Comparison of ENCODE assay signal across 1 cellular context in the genomic region with DNA sequence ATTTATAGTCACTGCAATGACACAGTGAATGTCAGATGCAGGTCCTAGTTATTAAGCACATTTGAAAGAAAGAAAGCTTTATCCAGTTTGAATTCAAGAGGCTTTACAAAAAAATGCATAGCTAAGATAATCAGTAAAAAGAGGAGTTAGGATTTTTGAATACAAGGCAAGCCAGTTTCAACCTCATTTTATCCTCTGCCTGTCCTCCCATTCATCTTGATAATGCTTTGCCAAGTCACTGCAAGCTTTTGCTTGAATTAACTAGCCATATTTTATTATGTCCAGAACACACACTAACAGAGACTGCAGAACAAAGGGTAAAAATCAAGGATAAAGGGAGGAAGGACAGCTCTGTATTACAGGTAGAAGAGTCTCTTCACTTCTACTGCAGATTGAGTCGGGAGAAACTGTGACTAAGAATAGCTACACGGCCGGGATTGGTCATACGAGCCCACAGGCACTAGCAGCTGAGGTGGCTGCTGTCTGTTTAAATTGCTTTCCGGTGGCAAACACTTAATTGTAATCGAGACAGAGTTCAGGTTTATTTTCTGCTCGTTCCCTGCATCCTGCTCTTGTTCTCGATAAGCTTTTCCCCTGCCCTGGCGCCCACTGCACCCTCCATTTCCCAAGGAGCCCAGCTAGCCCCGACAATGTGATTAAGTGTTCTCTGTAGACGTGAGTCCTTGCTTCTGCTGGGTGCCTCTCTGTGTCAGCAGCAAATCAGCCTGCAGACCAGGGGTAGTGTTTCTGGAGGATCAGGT.
TF ChIP-seq lines count a peak whose summit lies in the region.

No MANE protein-coding gene starts in this region.

TF ChIP-seq in HepG2, 621 proteins besides CTCF, POLR2A, EP300 and RAD21 (continued from another document and continues in another):
- TF ChIP-seq ARID4A (CRISPR knock-in tag; IDR thresholded peaks at IDR 0.05; ENCODE audit: borderline replicate concordance) (no peak), ZNF784 (CRISPR knock-in tag; IDR thresholded peaks at IDR 0.05; ENCODE audit: borderline replicate concordance) (no peak), ASH2L (IDR thresholded peaks at IDR 0.05; ENCODE audit: insufficient read length, low read depth, low read length) (peak; percentile 36), MTA3 (CRISPR knock-in tag; IDR thresholded peaks at IDR 0.05) (no peak), MEIS2 (CRISPR knock-in tag; IDR thresholded peaks at IDR 0.05) (no peak), NFIB (CRISPR knock-in tag; IDR thresholded peaks at IDR 0.05; ENCODE audit: borderline replicate concordance) (no peak), ZNF280B (CRISPR knock-in tag; IDR thresholded peaks at IDR 0.05; ENCODE audit: borderline replicate concordance) (no peak), ZNF746 (CRISPR knock-in tag; IDR thresholded peaks at IDR 0.05) (no peak), JUNB (CRISPR knock-in tag; IDR thresholded peaks at IDR 0.05; ENCODE audit: borderline replicate concordance) (no peak), TFE3 (CRISPR knock-in tag; IDR thresholded peaks at IDR 0.05) (no peak), ELF3 (CRISPR knock-in tag; IDR thresholded peaks at IDR 0.05) (no peak), ATM (IDR thresholded peaks at IDR 0.05; ENCODE audit: borderline replicate concordance) (no peak), ZBTB1 (CRISPR knock-in tag; IDR thresholded peaks at IDR 0.05; ENCODE audit: borderline replicate concordance) (no peak), FOXP4 (CRISPR knock-in tag; IDR thresholded peaks at IDR 0.05) (no peak), NFE2 (CRISPR knock-in tag; IDR thresholded peaks at IDR 0.05) (no peak), REST (IDR thresholded peaks at IDR 0.05; ENCODE audit: borderline replicate concordance in 1 of 2, low read depth in 1 of 2, low read length in 2 of 2) (no peak), NONO (IDR thresholded peaks at IDR 0.05) (no peak), NONO (CRISPR knock-in tag; conservative IDR thresholded peaks at IDR 0.05) (no peak), ZSCAN31 (CRISPR knock-in tag; IDR thresholded peaks at IDR 0.05; ENCODE audit: low read depth) (0 out of 2 replicates have a peak, but pooled peaks have one; percentile 17), ZBTB3 (CRISPR knock-in tag; IDR thresholded peaks at IDR 0.05; ENCODE audit: borderline replicate concordance, low read depth) (no peak), SRY (CRISPR knock-in tag; IDR thresholded peaks at IDR 0.05) (no peak), ZNF296 (CRISPR knock-in tag; conservative IDR thresholded peaks at IDR 0.05) (no peak), U2AF1 (optimal IDR thresholded peaks at IDR 0.05; ENCODE audit: low read depth, low read length) (no peak), ZNF160 (CRISPR knock-in tag; IDR thresholded peaks at IDR 0.05) (0 out of 2 replicates have a peak, but pooled peaks have one; percentile 34), ZNF256 (CRISPR knock-in tag; conservative IDR thresholded peaks at IDR 0.05) (no peak), ZNF382 (CRISPR knock-in tag; IDR thresholded peaks at IDR 0.05; ENCODE audit: borderline replicate concordance) (no peak), HOXA9 (CRISPR knock-in tag; IDR thresholded peaks at IDR 0.05; ENCODE audit: borderline replicate concordance) (no peak), TSC22D2 (CRISPR knock-in tag; IDR thresholded peaks at IDR 0.05; ENCODE audit: borderline replicate concordance) (no peak), MED13 (CRISPR knock-in tag; IDR thresholded peaks at IDR 0.05) (no peak), SAP130 (CRISPR knock-in tag; IDR thresholded peaks at IDR 0.05; ENCODE audit: low read depth) (peak; percentile 39; the same call in 1 of the 2 replicates)
- TF ChIP-seq, protein P1, sequence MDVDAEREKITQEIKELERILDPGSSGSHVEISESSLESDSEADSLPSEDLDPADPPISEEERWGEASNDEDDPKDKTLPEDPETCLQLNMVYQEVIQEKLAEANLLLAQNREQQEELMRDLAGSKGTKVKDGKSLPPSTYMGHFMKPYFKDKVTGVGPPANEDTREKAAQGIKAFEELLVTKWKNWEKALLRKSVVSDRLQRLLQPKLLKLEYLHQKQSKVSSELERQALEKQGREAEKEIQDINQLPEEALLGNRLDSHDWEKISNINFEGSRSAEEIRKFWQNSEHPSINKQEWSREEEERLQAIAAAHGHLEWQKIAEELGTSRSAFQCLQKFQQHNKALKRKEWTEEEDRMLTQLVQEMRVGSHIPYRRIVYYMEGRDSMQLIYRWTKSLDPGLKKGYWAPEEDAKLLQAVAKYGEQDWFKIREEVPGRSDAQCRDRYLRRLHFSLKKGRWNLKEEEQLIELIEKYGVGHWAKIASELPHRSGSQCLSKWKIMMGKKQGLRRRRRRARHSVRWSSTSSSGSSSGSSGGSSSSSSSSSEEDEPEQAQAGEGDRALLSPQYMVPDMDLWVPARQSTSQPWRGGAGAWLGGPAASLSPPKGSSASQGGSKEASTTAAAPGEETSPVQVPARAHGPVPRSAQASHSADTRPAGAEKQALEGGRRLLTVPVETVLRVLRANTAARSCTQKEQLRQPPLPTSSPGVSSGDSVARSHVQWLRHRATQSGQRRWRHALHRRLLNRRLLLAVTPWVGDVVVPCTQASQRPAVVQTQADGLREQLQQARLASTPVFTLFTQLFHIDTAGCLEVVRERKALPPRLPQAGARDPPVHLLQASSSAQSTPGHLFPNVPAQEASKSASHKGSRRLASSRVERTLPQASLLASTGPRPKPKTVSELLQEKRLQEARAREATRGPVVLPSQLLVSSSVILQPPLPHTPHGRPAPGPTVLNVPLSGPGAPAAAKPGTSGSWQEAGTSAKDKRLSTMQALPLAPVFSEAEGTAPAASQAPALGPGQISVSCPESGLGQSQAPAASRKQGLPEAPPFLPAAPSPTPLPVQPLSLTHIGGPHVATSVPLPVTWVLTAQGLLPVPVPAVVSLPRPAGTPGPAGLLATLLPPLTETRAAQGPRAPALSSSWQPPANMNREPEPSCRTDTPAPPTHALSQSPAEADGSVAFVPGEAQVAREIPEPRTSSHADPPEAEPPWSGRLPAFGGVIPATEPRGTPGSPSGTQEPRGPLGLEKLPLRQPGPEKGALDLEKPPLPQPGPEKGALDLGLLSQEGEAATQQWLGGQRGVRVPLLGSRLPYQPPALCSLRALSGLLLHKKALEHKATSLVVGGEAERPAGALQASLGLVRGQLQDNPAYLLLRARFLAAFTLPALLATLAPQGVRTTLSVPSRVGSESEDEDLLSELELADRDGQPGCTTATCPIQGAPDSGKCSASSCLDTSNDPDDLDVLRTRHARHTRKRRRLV (CRISPR knock-in tag; IDR thresholded peaks at IDR 0.05) = no peak
- TF ChIP-seq, protein P2, sequence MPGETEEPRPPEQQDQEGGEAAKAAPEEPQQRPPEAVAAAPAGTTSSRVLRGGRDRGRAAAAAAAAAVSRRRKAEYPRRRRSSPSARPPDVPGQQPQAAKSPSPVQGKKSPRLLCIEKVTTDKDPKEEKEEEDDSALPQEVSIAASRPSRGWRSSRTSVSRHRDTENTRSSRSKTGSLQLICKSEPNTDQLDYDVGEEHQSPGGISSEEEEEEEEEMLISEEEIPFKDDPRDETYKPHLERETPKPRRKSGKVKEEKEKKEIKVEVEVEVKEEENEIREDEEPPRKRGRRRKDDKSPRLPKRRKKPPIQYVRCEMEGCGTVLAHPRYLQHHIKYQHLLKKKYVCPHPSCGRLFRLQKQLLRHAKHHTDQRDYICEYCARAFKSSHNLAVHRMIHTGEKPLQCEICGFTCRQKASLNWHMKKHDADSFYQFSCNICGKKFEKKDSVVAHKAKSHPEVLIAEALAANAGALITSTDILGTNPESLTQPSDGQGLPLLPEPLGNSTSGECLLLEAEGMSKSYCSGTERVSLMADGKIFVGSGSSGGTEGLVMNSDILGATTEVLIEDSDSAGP (CRISPR knock-in tag; IDR thresholded peaks at IDR 0.05; ENCODE audit: borderline replicate concordance) = no peak
